Comparison of ENCODE assay signal across 10 cellular contexts in the genomic region with DNA sequence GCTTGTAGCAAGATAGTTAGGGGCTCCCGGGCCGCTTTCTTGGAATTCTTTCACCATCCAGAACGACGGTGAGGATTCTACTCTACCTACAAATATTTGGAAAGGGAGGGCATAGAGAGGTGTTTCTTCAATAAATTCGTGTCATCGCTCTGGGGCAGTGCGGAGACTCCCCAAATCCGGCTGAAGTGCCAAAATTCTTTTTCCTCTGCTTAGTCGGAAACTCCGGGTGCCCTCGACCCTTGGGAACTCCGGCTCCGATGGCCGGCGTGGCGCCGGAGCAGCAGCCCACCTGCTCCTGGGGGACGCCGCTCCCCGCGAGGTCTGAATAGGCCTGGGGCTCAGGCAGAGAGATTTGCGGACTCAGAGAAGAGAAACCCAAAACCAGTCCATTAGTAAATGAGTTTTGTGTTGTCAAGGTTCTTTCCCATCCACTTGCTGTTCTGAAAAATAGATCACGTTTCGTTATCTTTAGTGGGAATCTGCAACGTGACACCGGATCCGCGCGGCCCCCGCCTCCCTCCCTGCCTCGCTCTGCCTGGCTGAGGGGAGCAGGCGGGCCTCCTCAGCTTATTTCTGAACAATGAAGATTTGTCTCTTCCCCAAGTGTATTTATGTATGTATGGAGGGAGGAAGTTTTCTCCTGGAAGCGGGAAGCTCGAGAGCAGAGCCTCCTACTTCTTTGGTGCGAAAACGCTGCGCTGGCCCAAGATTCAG. TPM values are rescaled to one million over a fixed set of nuclear protein-coding genes. Genes with fewer than 3 reads are reported as not detected.
A peak's percentile ranks its signal among the peaks of the same experiment; 100 is the strongest.
DNase-seq lines count a peak whose midpoint lies in the region; ATAC-seq and TF ChIP-seq lines count a peak whose summit lies in the region.
"Had no signal": no experiment of that assay in that cellular context is flagged by ENCODE, and none has a peak within 500 bp of the region (broad histone marks: within the 10 kb centered on the region; RNA-seq: fewer than 3 reads in every experiment).

No MANE protein-coding gene starts in this region.

- H3K36me3 ChIP-seq in iPS-20b (ENCODE audit: insufficient read depth, low read depth, low read length) (no peaks in the 10 kb centered on the region), vagina (no peaks in the 10 kb centered on the region), adrenal gland (replicated peaks in 1 of 2) (no peaks in the 10 kb centered on the region)

- H3K4me3 ChIP-seq in iPS-20b (ENCODE audit: low read length), result peak overlapping the region; percentile 52; the same call in 1 of the 2 replicates
- H3K4me3 ChIP-seq in vagina, result no peak overlapping the region
- H3K4me3 ChIP-seq in adrenal gland, result no peak overlapping the region

- 0 out of 2 replicates have a peak, but pooled peaks have one; percentile 6 for TF ChIP-seq CTCF in 22Rv1 (IDR thresholded peaks at IDR 0.05)
- TF ChIP-seq CTCF in GM20000 (IDR thresholded peaks at IDR 0.05; ENCODE audit: extremely low read depth, missing control alignments), result no peak
- no peak for TF ChIP-seq CTCF in vagina (IDR thresholded peaks at IDR 0.05)
- TF ChIP-seq CTCF in adrenal gland (IDR thresholded peaks at IDR 0.05), result no peak

- H3K27ac ChIP-seq in 22Rv1 (no peak overlapping the region), iPS-20b (ENCODE audit: low read length) (no peak overlapping the region), vagina (no peak overlapping the region), adrenal gland (no peak overlapping the region)

- intact Hi-C loops in vagina (cut with DNase I) (no loop called here), adrenal gland (cut with DNase I) (loop anchor here (10.0 kb wide), 2 partner anchors 372 to 532 kb away; no protein-coding TSS in a partner anchor)

- H3K9me3 ChIP-seq in iPS-20b (ENCODE audit: insufficient read depth, low read depth, low read length) (no peaks in the 10 kb centered on the region), vagina (no peaks in the 10 kb centered on the region), adrenal gland (replicated peaks in 1 of 3) (no peaks in the 10 kb centered on the region)

- 9 to 14% (median 12%) methylated on average over 19 to 37 of the region's 37 CpGs for WGBS in adrenal gland, 4 donors

- no peak for ATAC-seq in HG03342 (IDR thresholded peaks at IDR 0.05; ENCODE audit: unreplicated experiment)

- DNase-seq in GM20000 (ENCODE audit: low spot score) (peak; percentile 21), RPMI7951 (ENCODE audit: low read depth) (peak; percentile 32), vagina (ENCODE audit: extremely low spot score in 2 of 2) (no peak), GF-D8 (lab: John Stamatoyannopoulos, UW) (no peak), adrenal gland (no peak)
- DNase-seq: effector memory CD4-positive, alpha-beta T cell; NCI-H226 had no signal

- TF ChIP-seq POLR2A in vagina (IDR thresholded peaks at IDR 0.05), result no peak
- TF ChIP-seq POLR2A in adrenal gland (IDR thresholded peaks at IDR 0.05), result no peak

- H3K27me3 ChIP-seq in iPS-20b (ENCODE audit: insufficient read depth, low read length) (peaks cover 100% of the 10 kb centered on the region), vagina (peaks cover 29% of the 10 kb centered on the region), adrenal gland (peaks cover 62% of the 10 kb centered on the region)

- H3K4me1 ChIP-seq in iPS-20b (ENCODE audit: insufficient read depth, low read length) (peaks cover 24% of the 10 kb centered on the region), vagina (peaks cover 60% of the 10 kb centered on the region), adrenal gland (replicated peaks in 1 of 2) (peaks cover 19 to 40% of the 10 kb centered on the region in 2 donors)

- H3K9ac ChIP-seq in iPS-20b (ENCODE audit: low read depth, low read length), result no peak overlapping the region

RNA-seq across cellular contexts. Expression of a gene that starts 3.6 kb away (rescaled TPM):
- 6.7 and 7.7 TPM in 2 replicates for total RNA-seq in RPMI7951 (2014; rRNA removed; shearing (Covaris generic))
- total RNA-seq in vagina (3.7 TPM), adrenal gland (under 1 TPM; 0.12 to 0.96 (median 0.66) TPM)
- polyA plus RNA-seq in adrenal gland, result under 1 TPM; 0.15 to 0.67 (median 0.24) TPM

Comparison
In these comparisons a context has a peak if more than half of its experiments do, and no peak if none do; other contexts are left out.
1. DNase-seq: peak in GM20000 (single experiment) and RPMI7951 (single experiment); none in vagina (0 of 2), GF-D8 (single experiment) and adrenal gland (0 of 7).